In the genomic region with DNA sequence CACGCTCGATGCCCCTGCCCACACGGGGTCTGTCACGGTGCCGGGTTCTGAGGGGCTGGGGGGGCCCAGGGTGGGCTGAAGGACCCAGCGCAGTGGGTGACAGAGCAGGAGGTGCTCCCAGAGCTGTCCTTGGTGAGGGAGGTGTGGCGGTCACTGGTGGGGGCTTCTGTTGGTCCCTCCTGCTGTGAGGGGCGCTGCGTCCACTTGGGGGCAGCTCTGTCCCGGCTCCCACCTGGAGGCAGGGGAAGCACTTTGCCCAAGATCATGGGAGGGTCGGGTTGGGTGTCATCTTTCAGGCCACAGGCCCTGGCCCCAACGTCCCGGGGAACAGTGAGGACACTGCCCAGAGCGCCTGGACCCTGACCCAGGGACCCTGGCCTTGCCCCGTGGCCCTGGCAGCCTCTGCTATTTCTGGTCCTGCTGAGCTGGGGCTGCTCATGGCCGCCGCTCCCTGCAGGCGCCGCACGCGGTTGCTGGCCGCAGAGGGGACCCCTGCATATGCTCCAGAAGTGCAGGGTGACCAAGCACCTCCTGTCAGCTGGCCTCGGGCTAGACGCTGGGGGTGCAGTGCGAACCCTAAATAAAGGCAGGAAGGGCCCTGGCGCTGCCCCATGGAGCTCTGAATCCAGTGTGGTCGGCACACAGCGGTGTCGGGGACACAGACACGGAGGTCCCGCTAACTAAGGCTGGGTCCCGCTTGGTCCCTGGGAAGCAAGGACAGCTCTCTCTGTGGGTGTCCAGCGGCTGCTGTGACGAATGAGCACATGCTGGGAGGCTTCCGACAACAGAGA, we compare ENCODE assay signal across 17 cellular contexts. TPM values are rescaled to one million over a fixed set of nuclear protein-coding genes. Genes with fewer than 3 reads are reported as not detected.
DNase-seq lines count a peak whose midpoint lies in the region; ATAC-seq, FAIRE-seq and TF ChIP-seq lines count a peak whose summit lies in the region.
"Had no signal": no experiment of that assay in that cellular context is flagged by ENCODE, and none has a peak within 500 bp of the region (broad histone marks: within the 10 kb centered on the region; RNA-seq: fewer than 3 reads in every experiment).

No MANE protein-coding gene starts in this region.

- TF ChIP-seq POLR2A in H1 (IDR thresholded peaks at IDR 0.05; ENCODE audit: control extremely low read depth in 1 of 2, low read depth in 2 of 2, low read length in 2 of 2): no peak

- intact Hi-C loops in Right ventricle myocardium superior (cut with DNase I) (no loop called here), cardiac septum (cut with DNase I) (no loop called here)

- CTCF ChIA-PET in H1 (lab: Charles Lee; ENCODE audit: partially characterized antibody): interaction anchor here (0.7 to 3.0 kb wide), 19 partner anchors 10 to 287 kb away, joined by 3 to 16 read pairs (median 4); no protein-coding TSS in a partner anchor

- no peak overlapping the region for H3K14ac ChIP-seq in H1 (ENCODE audit: insufficient read length)

- H3K36me3 Mint-ChIP-seq in mesothelial cell of epicardium: no peaks in the 10 kb centered on the region
- H3K36me3 Mint-ChIP-seq: activated naive CD8-positive, alpha-beta T cell had no signal

- no peaks in the 10 kb centered on the region for H3K79me1 ChIP-seq in H1 (ENCODE audit: low read depth, low read length)

- no peak for FAIRE-seq in H1 (lab: Jason Lieb, UNC)
- FAIRE-seq: A204.1 had no signal

- POLR2A ChIA-PET in H1 (lab: Charles Lee; ENCODE audit: partially characterized antibody): interaction anchor here (1.2 to 1.5 kb wide), 2 partner anchors 12 to 41 kb away, joined by 5 read pairs; a partner anchor contains a TSS

- H3K9me3 ChIP-seq in H1 (ENCODE audit: insufficient read depth in 2 of 2, low read depth in 1 of 2, low read length in 1 of 2) (no peaks in the 10 kb centered on the region), MG63 (no peaks in the 10 kb centered on the region)

- peak overlapping the region; percentile 39; the same call in 1 of the 2 replicates for H2BK12ac ChIP-seq in H1 (ENCODE audit: low read depth, low read length)

- H3K4me1 Mint-ChIP-seq in mesothelial cell of epicardium: peaks cover 5% of the 10 kb centered on the region

- peak in 1 of 2 experiments; percentile 30; a peak in 1 of 4 replicates for TF ChIP-seq RAD21 in H1 (IDR thresholded peaks at IDR 0.05 in 1 of 2, conservative IDR thresholded peaks at IDR 0.05 in 1 of 2; ENCODE audit: low read depth in 2 of 2, low read length in 2 of 2)

- 0 out of 4 replicates have a peak overlapping the region, but pooled peaks of 1 of the 2 experiments have one; percentile 36 for H3K4me2 ChIP-seq in H1 (ENCODE audit: insufficient read depth in 1 of 2, low read depth in 2 of 2, low read length in 2 of 2)

- no peak overlapping the region for H3K23ac ChIP-seq in H1 (ENCODE audit: insufficient read length)

- H4K20me1 ChIP-seq in H1 (replicated peaks in 1 of 2; ENCODE audit: control insufficient read depth in 1 of 2, insufficient read depth in 2 of 2, low read length in 2 of 2): no peaks in the 10 kb centered on the region

- H2AK5ac ChIP-seq in H1 (ENCODE audit: low read depth, low read length): no peak overlapping the region

- H2BK15ac ChIP-seq in H1 (ENCODE audit: low read length): no peak overlapping the region

- H3K4me3 ChIP-seq in H1 (ENCODE audit: extremely low read depth in 1 of 4, insufficient read depth in 2 of 4, low read depth in 3 of 4, low read length in 4 of 4): no peak overlapping the region
- H3K4me3 ChIP-seq in MG63: no peak overlapping the region
- H3K4me3 ChIP-seq: lung had no signal

- H2BK20ac ChIP-seq in H1 (ENCODE audit: low read length): 0 out of 2 replicates have a peak overlapping the region, but pooled peaks have one; percentile 21

- peak overlapping the region; percentile 48; the same call in 1 of the 2 replicates for H3K18ac ChIP-seq in H1 (ENCODE audit: extremely low read depth, low read length)

- H3K79me2 ChIP-seq in H1 (ENCODE audit: control insufficient read depth in 1 of 2, insufficient read depth in 2 of 2, low read length in 2 of 2): no peaks in the 10 kb centered on the region

- no peak overlapping the region for H4K8ac ChIP-seq in H1 (ENCODE audit: extremely low read depth, insufficient read depth, low read length)

- peak overlapping the region; percentile 7; the same call in 1 of the 2 replicates for H2AFZ ChIP-seq in H1 (ENCODE audit: low read length)

- TF ChIP-seq EP300 in H1 (IDR thresholded peaks at IDR 0.05; ENCODE audit: borderline replicate concordance in 1 of 2, low read depth in 2 of 2, low read length in 2 of 2): no peak

- 86% methylated on average over 27 of the region's 35 CpGs; no CpG with 5 or more reads in 1 of the 2 experiments for WGBS in H1 (ENCODE audit: extremely low coverage in 1 of 2, insufficient coverage in 1 of 2, insufficient read length in 1 of 2, insufficient replicate concordance in 2 of 2, low coverage in 1 of 2, low lambda C conversion rate in 2 of 2, missing lambda C conversion rate in 1 of 2), 2 experiments

- peak in 1 of 3 experiments; percentile 10; a peak in 1 of 4 replicates for TF ChIP-seq CTCF in H1 (IDR thresholded peaks at IDR 0.05; ENCODE audit: control extremely low read depth in 1 of 3, insufficient read depth in 1 of 3, low read depth in 1 of 3, low read length in 3 of 3)
- no peak for TF ChIP-seq CTCF in mesothelial cell of epicardium (IDR thresholded peaks at IDR 0.05; ENCODE audit: unreplicated experiment)

- peaks cover 36% of the 10 kb centered on the region for H3K27me3 Mint-ChIP-seq in mesothelial cell of epicardium (ENCODE audit: low read depth)
- H3K27me3 Mint-ChIP-seq: activated naive CD8-positive, alpha-beta T cell had no signal

- H4K91ac ChIP-seq in H1 (replicated peaks; ENCODE audit: insufficient read length, low read length): peak overlapping the region; percentile 46

- no peaks in the 10 kb centered on the region for H3K9me3 Mint-ChIP-seq in mesothelial cell of epicardium
- H3K9me3 Mint-ChIP-seq: H9 had no signal

- H3K36me3 ChIP-seq in H1 (ENCODE audit: control insufficient read depth in 2 of 4, insufficient read depth in 4 of 4, low read length in 3 of 4) (no peaks in the 10 kb centered on the region), MG63 (no peaks in the 10 kb centered on the region)

- no peak overlapping the region for H3K27ac Mint-ChIP-seq in mesothelial cell of epicardium
- H3K27ac Mint-ChIP-seq: activated naive CD8-positive, alpha-beta T cell had no signal

- DNase-seq in Right ventricle myocardium superior: peak; percentile 64
- DNase-seq in cardiac septum (ENCODE audit: low spot score): no peak
- DNase-seq in H1 (ENCODE audit: low read depth in 1 of 2, low spot score in 2 of 2): no peak
- peak; percentile 30 for DNase-seq in myocyte (ENCODE audit: low read depth)
- no peak for DNase-seq in medulla oblongata (ENCODE audit: extremely low spot score)
- DNase-seq in mesothelial cell of epicardium (ENCODE audit: low spot score in 2 of 2, unreplicated experiment in 2 of 2): no peak
- DNase-seq in MG63: no peak
- DNase-seq: foreskin keratinocyte, T1000 had no signal

- H3K4me1 ChIP-seq in H1 (replicated peaks in 1 of 4; ENCODE audit: control insufficient read depth in 3 of 4, insufficient read depth in 4 of 4, low read length in 3 of 4): peaks cover 0 to 20% (median 12%) of the 10 kb centered on the region in 4 experiments; a peak in 6 of 7 replicates
- H3K4me1 ChIP-seq: foreskin keratinocyte had no signal

- H3K27ac ChIP-seq in H1 (ENCODE audit: low read depth, low read length): no peak overlapping the region
- H3K27ac ChIP-seq: foreskin keratinocyte had no signal

- no peak overlapping the region for H3K9ac ChIP-seq in H1 (replicated peaks in 1 of 4; ENCODE audit: extremely low read depth in 1 of 4, low read depth in 3 of 4, low read length in 3 of 4)

- ATAC-seq in Right ventricle myocardium superior (ENCODE audit: poor library complexity): peak; percentile 61
- no peak for ATAC-seq in HG03565 (IDR thresholded peaks at IDR 0.05; ENCODE audit: unreplicated experiment)

- no peak overlapping the region for H3K4ac ChIP-seq in H1 (replicated peaks; ENCODE audit: insufficient read length, low read depth, low read length)

- H2BK5ac ChIP-seq in H1 (ENCODE audit: low read depth, low read length): no peak overlapping the region; the same call in 1 of the 2 replicates

- H2BK120ac ChIP-seq in H1 (replicated peaks; ENCODE audit: low read depth, low read length): no peak overlapping the region

- no peak overlapping the region for H3K4me3 Mint-ChIP-seq in mesothelial cell of epicardium
- H3K4me3 Mint-ChIP-seq: activated naive CD8-positive, alpha-beta T cell; H9 had no signal

- H3K27me3 ChIP-seq in H1 (replicated peaks in 1 of 4; ENCODE audit: control insufficient read depth in 3 of 4, extremely low read depth in 1 of 4, insufficient read depth in 3 of 4, low read length in 3 of 4): no peaks in the 10 kb centered on the region
- no peaks in the 10 kb centered on the region for H3K27me3 ChIP-seq in MG63

- H3K23me2 ChIP-seq in H1 (ENCODE audit: low read depth, low read length): no peaks in the 10 kb centered on the region

- H3K56ac ChIP-seq in H1 (replicated peaks; ENCODE audit: insufficient read length, low read depth, low read length): no peak overlapping the region

- H4K5ac ChIP-seq in H1 (ENCODE audit: insufficient read length, low read depth, low read length): no peak overlapping the region

RNA-seq across cellular contexts. Expression of a gene that starts 11.6 kb away (rescaled TPM):
- total RNA-seq in Right ventricle myocardium superior: 351 TPM
- 214 TPM for total RNA-seq in cardiac septum
- total RNA-seq in H1 (2021; fragmentation: NEBNext Ultra II Directional; extraction: Animal tissue kit (Norgen Biotek cat#: 25700)): 159 and 179 TPM in 2 replicates
- polyA plus RNA-seq in H1 (2011; rRNA removed): not detected in 2 replicates
- polyA plus RNA-seq in H1 (2011; cell fraction: cytosol; rRNA removed): not detected
- not detected for polyA plus RNA-seq in H1 (2011; cell fraction: nucleus; rRNA removed)
- polyA plus RNA-seq in H1 (2012, experiment 1 of 2): not detected in 4 replicates
- polyA plus RNA-seq in H1 (2012, experiment 2 of 2): not detected
- polyA plus RNA-seq in H1 (2013, experiment 1 of 2): not detected
- not detected for polyA plus RNA-seq in H1 (2013, experiment 2 of 2)
- under 0.01 TPM in 2 replicates for polyA minus RNA-seq in H1 (2011; rRNA and poly(A)+ RNA removed)
- polyA minus RNA-seq in H1 (2011; cell fraction: cytosol; rRNA and poly(A)+ RNA removed): 3,004 TPM
- under 0.01 TPM for polyA minus RNA-seq in H1 (2011; cell fraction: nucleus; rRNA and poly(A)+ RNA removed)
- total RNA-seq in myocyte: not detected in 2 replicates
- not detected for polyA plus RNA-seq in myocyte (2012)
- total RNA-seq in mesothelial cell of epicardium: 61.4 to 122 TPM (median 69.3 TPM) in 3 replicates
- total RNA-seq in MG63 (2014; rRNA removed; shearing (Covaris generic); ENCODE audit: low replicate concordance): not detected in 2 replicates
- total RNA-seq: dermis microvascular lymphatic vessel endothelial cell, foreskin keratinocyte, pulmonary artery endothelial cell, subcutaneous adipose tissue had no signal
- polyA plus RNA-seq: foreskin keratinocyte, lung had no signal

RNA-seq across cellular contexts. Expression of a gene that starts 40.1 kb away (rescaled TPM):
- 17.5 TPM for total RNA-seq in Right ventricle myocardium superior
- 16.6 TPM for total RNA-seq in cardiac septum
- 68.1 and 69.7 TPM in 2 replicates for total RNA-seq in H1 (2021; fragmentation: NEBNext Ultra II Directional; extraction: Animal tissue kit (Norgen Biotek cat#: 25700))
- 38.4 and 60.6 TPM in 2 replicates for polyA plus RNA-seq in H1 (2011; rRNA removed)
- 56.9 TPM for polyA plus RNA-seq in H1 (2011; cell fraction: cytosol; rRNA removed)
- polyA plus RNA-seq in H1 (2011; cell fraction: nucleus; rRNA removed): 76.4 TPM
- polyA plus RNA-seq in H1 (2012, experiment 1 of 2): 42.0 to 58.2 TPM (median 56.5 TPM) in 4 replicates
- 44.3 TPM for polyA plus RNA-seq in H1 (2012, experiment 2 of 2)
- polyA plus RNA-seq in H1 (2013, experiment 1 of 2): 35.2 TPM
- polyA plus RNA-seq in H1 (2013, experiment 2 of 2): 36.8 TPM
- polyA minus RNA-seq in H1 (2011; rRNA and poly(A)+ RNA removed): 22.2 and 24.4 TPM in 2 replicates
- 25.7 TPM for polyA minus RNA-seq in H1 (2011; cell fraction: cytosol; rRNA and poly(A)+ RNA removed)
- 26.3 TPM for polyA minus RNA-seq in H1 (2011; cell fraction: nucleus; rRNA and poly(A)+ RNA removed)
- total RNA-seq in myocyte: 60.8 and 82.9 TPM in 2 replicates
- polyA plus RNA-seq in myocyte (2012): 42.3 TPM
- total RNA-seq in mesothelial cell of epicardium: 42.3 to 43.5 TPM (median 42.5 TPM) in 3 replicates
- 31.6 and 31.7 TPM in 2 replicates for total RNA-seq in MG63 (2014; rRNA removed; shearing (Covaris generic); ENCODE audit: low replicate concordance)

Comparison
In these comparisons a context has a peak if more than half of its experiments do, and no peak if none do; other contexts are left out.
1. DNase-seq: peak in Right ventricle myocardium superior (single experiment) and myocyte (single experiment); none in cardiac septum (single experiment), H1 (0 of 2), medulla oblongata (single experiment), mesothelial cell of epicardium (0 of 2) and MG63 (single experiment).
2. RNA of a gene that starts 11.6 kb away (total RNA-seq): 351 TPM in Right ventricle myocardium superior (single experiment), 214 TPM in cardiac septum (single experiment), 159 to 179 TPM in H1 and 61.4 to 122 TPM in mesothelial cell of epicardium; not detected in myocyte and not detected in MG63; every median in the first group is over 10 times any median in the second.